ENCODE assay signal across 34 cellular contexts in the genomic region with DNA sequence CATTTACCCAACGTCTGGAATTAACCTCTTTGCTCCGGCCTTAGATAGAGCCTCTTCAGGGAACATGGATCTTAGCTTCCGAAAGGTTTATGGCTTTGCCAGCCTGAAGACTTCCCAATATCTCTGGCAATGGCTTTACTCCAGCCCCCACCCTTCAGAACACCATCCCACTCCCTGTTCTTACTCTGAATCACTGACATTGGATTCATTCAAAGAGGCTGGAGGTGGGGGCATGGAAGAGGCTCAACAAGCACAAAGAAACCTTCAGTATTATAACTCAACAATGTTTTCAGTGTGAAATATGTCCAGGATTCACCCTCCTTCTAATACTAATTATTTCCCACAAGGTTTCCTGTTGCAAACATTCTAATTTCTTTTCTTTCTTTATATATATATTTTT.
"Had no signal": no experiment of that assay in that cellular context is flagged by ENCODE, and none has a peak within 500 bp of the region (broad histone marks: within the 10 kb centered on the region; RNA-seq: fewer than 3 reads in every experiment).

No MANE protein-coding gene starts in this region.

- H3K9me3 ChIP-seq: MG63 had no signal

- H3K27me3 ChIP-seq: MG63 had no signal

- DNase-seq: Karpas-422, Kasumi-1, MG63, MM.1S, MV-4-11, NCI-H1048, NCI-H1092, NCI-H1092 treated with DMSO at 0.1 percent for 48 hours, NCI-H1105, NCI-H1105 treated with DMSO at 0.1 percent for 48 hours, NCI-H1417, NCI-H1417 treated with DMSO at 0.1 percent for 48 hours, NCI-H1436, NCI-H1436 treated with DMSO at 0.1 percent for 48 hours, NCI-H146, NCI-H1694, NCI-H1694 treated with DMSO at 0.1 percent for 48 hours, NCI-H187, NCI-H187 treated with DMSO at 0.1 percent for 48 hours, NCI-H1930, NCI-H2029, NCI-H2029 treated with DMSO at 0.1 percent for 48 hours, NCI-H2081, NCI-H2081 treated with DMSO at 0.1 percent for 48 hours, NCI-H2107, NCI-H2171, NCI-H2171 treated with DMSO at 0.1 percent for 48 hours, NCI-H2227 treated with DMSO at 0.1 percent for 48 hours, NCI-H226, NCI-H345, NCI-H446, NCI-H446 treated with DMSO at 0.1 percent for 48 hours, NCI-H510A, NCI-H510A treated with DMSO at 0.1 percent for 48 hours had no signal

- H3K4me3 ChIP-seq: MG63 had no signal

- H3K36me3 ChIP-seq: MG63 had no signal
